In the genomic region with DNA sequence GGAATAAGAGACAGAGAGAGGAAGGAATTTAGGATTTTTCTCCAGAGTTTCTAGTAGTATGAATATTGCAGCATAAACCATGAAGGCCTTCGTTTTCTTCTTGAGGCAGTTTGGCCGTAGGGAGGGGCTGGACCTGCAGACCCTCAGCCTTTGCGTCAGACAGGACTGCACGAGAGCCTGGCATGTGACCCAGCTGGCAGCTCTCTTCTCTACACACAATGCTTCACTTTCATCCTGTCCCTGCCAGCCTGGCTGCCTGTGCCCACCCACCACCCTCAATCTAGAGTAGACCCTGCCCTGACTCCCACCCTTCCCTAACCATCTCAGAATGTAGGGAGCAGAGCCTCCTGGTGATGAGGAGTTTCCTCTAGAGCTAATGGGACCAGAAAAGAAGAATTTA, we compare ENCODE assay signal across 11 cellular contexts. TPM values are rescaled to one million over a fixed set of nuclear protein-coding genes. Genes with fewer than 3 reads are reported as not detected.
A peak's percentile ranks its signal among the peaks of the same experiment; 100 is the strongest.
DNase-seq lines count a peak whose midpoint lies in the region; FAIRE-seq and TF ChIP-seq lines count a peak whose summit lies in the region.
"Had no signal": no experiment of that assay in that cellular context is flagged by ENCODE, and none has a peak within 500 bp of the region (broad histone marks: within the 10 kb centered on the region; RNA-seq: fewer than 3 reads in every experiment).

No MANE protein-coding gene starts in this region.

- peak overlapping the region; percentile 78 to 99 for H3K4me2 ChIP-seq in H1 (ENCODE audit: insufficient read depth in 1 of 2, low read depth in 2 of 2, low read length in 2 of 2)

- peak overlapping the region; percentile 23; the same call in 1 of the 2 replicates for H2BK20ac ChIP-seq in H1 (ENCODE audit: low read length)

- peak overlapping the region; percentile 75 for H4K91ac ChIP-seq in H1 (replicated peaks; ENCODE audit: insufficient read length, low read length)

- H3K4me3 ChIP-seq in H1 (ENCODE audit: extremely low read depth in 1 of 4, insufficient read depth in 2 of 4, low read depth in 3 of 4, low read length in 4 of 4) (peak overlapping the region; percentile 70 to 82 (median 80)), muscle layer of colon (ENCODE audit: low read depth in 1 of 2, low read length in 2 of 2) (no peak overlapping the region)

- H3K36me3 ChIP-seq in ES-I3 (ENCODE audit: insufficient read depth, low read length) = peaks cover 1% of the 10 kb centered on the region; the same call in 1 of the 2 replicates
- peaks cover 10 to 28% (median 22%) of the 10 kb centered on the region in 4 experiments; a peak in 7 of 8 replicates for H3K36me3 ChIP-seq in H1 (ENCODE audit: control insufficient read depth in 2 of 4, insufficient read depth in 4 of 4, low read length in 3 of 4)
- H3K36me3 ChIP-seq in muscle layer of colon (ENCODE audit: insufficient read depth, low read length) = no peaks in the 10 kb centered on the region

- H3K23ac ChIP-seq in H1 (ENCODE audit: insufficient read length) = no peak overlapping the region

- peak overlapping the region; percentile 11 for H3K14ac ChIP-seq in H1 (ENCODE audit: insufficient read length)

- H3K9me3 ChIP-seq in ES-I3 (ENCODE audit: control insufficient read depth, insufficient read depth, low read length) (no peaks in the 10 kb centered on the region), H1 (ENCODE audit: insufficient read depth in 2 of 2, low read depth in 1 of 2, low read length in 1 of 2) (no peaks in the 10 kb centered on the region), muscle layer of colon (ENCODE audit: low read length) (no peaks in the 10 kb centered on the region)

- POLR2A ChIA-PET in H1 (lab: Charles Lee; ENCODE audit: partially characterized antibody) = interaction anchor here (0.7 to 19.4 kb wide), 11 partner anchors 9 to 378 kb away, joined by 3 to 535 read pairs (median 4); a partner anchor contains a TSS

- DNase-seq in H1 (ENCODE audit: low read depth in 1 of 2, low spot score in 2 of 2) (no peak), NCI-H524 (lab: John Stamatoyannopoulos, UW) (no peak), erythroblast (lab: John Stamatoyannopoulos, UW) (no peak)
- no peak for DNase-seq in stimulated activated CD4-positive, alpha-beta T cell treated with anti-CD3 and anti-CD28 coated beads, Interleukin-4, amount 100 ng/mL, for 1 hour
- DNase-seq: activated CD4-positive, alpha-beta T cell treated with anti-CD3 and anti-CD28 coated beads for 48 hours; activated naive CD4-positive, alpha-beta T cell treated with anti-CD3 and anti-CD28 coated beads for 36 hours; effector memory CD4-positive, alpha-beta T cell had no signal

- peak overlapping the region; percentile 94; the same call in 1 of the 2 replicates for H2BK12ac ChIP-seq in H1 (ENCODE audit: low read depth, low read length)

- no peak for TF ChIP-seq CTCF in H1 (IDR thresholded peaks at IDR 0.05; ENCODE audit: control extremely low read depth in 1 of 3, insufficient read depth in 1 of 3, low read depth in 1 of 3, low read length in 3 of 3)

- H4K8ac ChIP-seq in H1 (ENCODE audit: extremely low read depth, insufficient read depth, low read length) = no peak overlapping the region

- no peak overlapping the region for H2BK120ac ChIP-seq in H1 (replicated peaks; ENCODE audit: low read depth, low read length)

- no peak for FAIRE-seq in H1 (lab: Jason Lieb, UNC)
- FAIRE-seq: kidney had no signal

- H3K4me1 ChIP-seq in ES-I3 (ENCODE audit: insufficient read depth, low read length) (peaks cover 3% of the 10 kb centered on the region; the same call in 1 of the 2 replicates), H1 (replicated peaks in 1 of 4; ENCODE audit: control insufficient read depth in 3 of 4, insufficient read depth in 4 of 4, low read length in 3 of 4) (peaks cover 0 to 20% (median 14%) of the 10 kb centered on the region in 4 experiments; a peak in 6 of 7 replicates), muscle layer of colon (ENCODE audit: insufficient read depth, low read length) (peaks cover 28% of the 10 kb centered on the region)

- CTCF ChIA-PET in H1 (lab: Charles Lee; ENCODE audit: partially characterized antibody) = interaction anchor here (0.6 to 17.5 kb wide), 2 partner anchors 16 to 38 kb away, joined by 3 to 326 read pairs; a partner anchor contains a TSS

- no peaks in the 10 kb centered on the region for H4K20me1 ChIP-seq in H1 (replicated peaks in 1 of 2; ENCODE audit: control insufficient read depth in 1 of 2, insufficient read depth in 2 of 2, low read length in 2 of 2)

- H3K18ac ChIP-seq in H1 (ENCODE audit: extremely low read depth, low read length) = peak overlapping the region; percentile 79; the same call in 1 of the 2 replicates

- H3K27ac ChIP-seq in H1 (ENCODE audit: low read depth, low read length) = no peak overlapping the region
- peak overlapping the region; percentile 73 for H3K27ac ChIP-seq in muscle layer of colon (ENCODE audit: low read depth, low read length)

- H3K27me3 ChIP-seq in H1 (replicated peaks in 1 of 4; ENCODE audit: control insufficient read depth in 3 of 4, extremely low read depth in 1 of 4, insufficient read depth in 3 of 4, low read length in 3 of 4) = no peaks in the 10 kb centered on the region
- H3K27me3 ChIP-seq in muscle layer of colon (ENCODE audit: control insufficient read depth in 1 of 2, insufficient read depth in 2 of 2, low read length in 2 of 2) = no peaks in the 10 kb centered on the region

- H4K5ac ChIP-seq in H1 (ENCODE audit: insufficient read length, low read depth, low read length) = peak overlapping the region; percentile 68

- H2BK15ac ChIP-seq in H1 (ENCODE audit: low read length) = no peak overlapping the region; the same call in 1 of the 2 replicates

- TF ChIP-seq POLR2A in H1 (IDR thresholded peaks at IDR 0.05; ENCODE audit: control extremely low read depth in 1 of 2, low read depth in 2 of 2, low read length in 2 of 2) (no peak), erythroblast (IDR thresholded peaks at IDR 0.05; ENCODE audit: low read length) (no peak)

- H2BK5ac ChIP-seq in H1 (ENCODE audit: low read depth, low read length) = peak overlapping the region; percentile 98; the same call in 1 of the 2 replicates

- 17% methylated on average over 4 of the region's 4 CpGs; no CpG with 5 or more reads in 1 of the 2 experiments for WGBS in H1 (ENCODE audit: extremely low coverage in 1 of 2, insufficient coverage in 1 of 2, insufficient read length in 1 of 2, insufficient replicate concordance in 2 of 2, low coverage in 1 of 2, low lambda C conversion rate in 2 of 2, missing lambda C conversion rate in 1 of 2), 2 experiments

- no peak for TF ChIP-seq RAD21 in H1 (IDR thresholded peaks at IDR 0.05 in 1 of 2, conservative IDR thresholded peaks at IDR 0.05 in 1 of 2; ENCODE audit: low read depth in 2 of 2, low read length in 2 of 2)

- H3K79me2 ChIP-seq in H1 (ENCODE audit: control insufficient read depth in 1 of 2, insufficient read depth in 2 of 2, low read length in 2 of 2) = peaks cover 4 to 25% of the 10 kb centered on the region in 2 experiments

- H3K79me1 ChIP-seq in H1 (ENCODE audit: low read depth, low read length) = peaks cover 5% of the 10 kb centered on the region; the same call in 1 of the 2 replicates

- no peak overlapping the region for H2AK5ac ChIP-seq in H1 (ENCODE audit: low read depth, low read length)

- H3K9ac ChIP-seq in ES-I3 (ENCODE audit: low read depth, low read length) = peak overlapping the region; percentile 69
- peak overlapping the region in 3 of 4 experiments; percentile 31 to 66 (median 49); a peak in 6 of 7 replicates for H3K9ac ChIP-seq in H1 (replicated peaks in 1 of 4; ENCODE audit: extremely low read depth in 1 of 4, low read depth in 3 of 4, low read length in 3 of 4)
- H3K9ac ChIP-seq in muscle layer of colon (ENCODE audit: low read length) = no peak overlapping the region

- peak overlapping the region; percentile 36 for H3K56ac ChIP-seq in H1 (replicated peaks; ENCODE audit: insufficient read length, low read depth, low read length)

- H3K4ac ChIP-seq in H1 (replicated peaks; ENCODE audit: insufficient read length, low read depth, low read length) = peak overlapping the region; percentile 17

- no peak for TF ChIP-seq EP300 in H1 (IDR thresholded peaks at IDR 0.05; ENCODE audit: borderline replicate concordance in 1 of 2, low read depth in 2 of 2, low read length in 2 of 2)

- H2AFZ ChIP-seq in H1 (ENCODE audit: low read length) = no peak overlapping the region

- H3K23me2 ChIP-seq in H1 (ENCODE audit: low read depth, low read length) = peaks cover 36% of the 10 kb centered on the region

RNA-seq across cellular contexts. Expression of a gene that starts 1.6 kb away (rescaled TPM):
- 52.1 and 52.3 TPM in 2 replicates for total RNA-seq in H1 (2021; fragmentation: NEBNext Ultra II Directional; extraction: Animal tissue kit (Norgen Biotek cat#: 25700))
- polyA plus RNA-seq in H1 (2011; rRNA removed) = 79.3 and 105 TPM in 2 replicates
- 87.6 TPM for polyA plus RNA-seq in H1 (2011; cell fraction: cytosol; rRNA removed)
- polyA plus RNA-seq in H1 (2011; cell fraction: nucleus; rRNA removed) = 103 TPM
- polyA plus RNA-seq in H1 (2012, experiment 1 of 2) = 61.2 to 68.2 TPM (median 64.7 TPM) in 4 replicates
- polyA plus RNA-seq in H1 (2012, experiment 2 of 2) = 53.1 TPM
- polyA plus RNA-seq in H1 (2013, experiment 1 of 2) = 72.8 TPM
- polyA plus RNA-seq in H1 (2013, experiment 2 of 2) = 65.7 TPM
- polyA minus RNA-seq in H1 (2011; rRNA and poly(A)+ RNA removed) = 61.0 and 79.2 TPM in 2 replicates
- polyA minus RNA-seq in H1 (2011; cell fraction: cytosol; rRNA and poly(A)+ RNA removed) = 25.8 TPM
- 36.0 TPM for polyA minus RNA-seq in H1 (2011; cell fraction: nucleus; rRNA and poly(A)+ RNA removed)
- total RNA-seq: activated naive CD4-positive, alpha-beta T cell treated with anti-CD3 and anti-CD28 coated beads for 36 hours; HT-29 had no signal

RNA-seq across cellular contexts. Expression of a gene that starts 9.6 kb away (rescaled TPM):
- total RNA-seq in H1 (2021; fragmentation: NEBNext Ultra II Directional; extraction: Animal tissue kit (Norgen Biotek cat#: 25700)) = 110 and 111 TPM in 2 replicates
- polyA plus RNA-seq in H1 (2011; rRNA removed) = 183 and 188 TPM in 2 replicates
- polyA plus RNA-seq in H1 (2011; cell fraction: cytosol; rRNA removed) = 157 TPM
- 218 TPM for polyA plus RNA-seq in H1 (2011; cell fraction: nucleus; rRNA removed)
- polyA plus RNA-seq in H1 (2012, experiment 1 of 2) = 89.8 to 118 TPM (median 111 TPM) in 4 replicates
- polyA plus RNA-seq in H1 (2012, experiment 2 of 2) = 169 TPM
- polyA plus RNA-seq in H1 (2013, experiment 1 of 2) = 75.6 TPM
- 85.8 TPM for polyA plus RNA-seq in H1 (2013, experiment 2 of 2)
- 138 and 140 TPM in 2 replicates for polyA minus RNA-seq in H1 (2011; rRNA and poly(A)+ RNA removed)
- 57.2 TPM for polyA minus RNA-seq in H1 (2011; cell fraction: cytosol; rRNA and poly(A)+ RNA removed)
- 97.0 TPM for polyA minus RNA-seq in H1 (2011; cell fraction: nucleus; rRNA and poly(A)+ RNA removed)

RNA-seq across cellular contexts. Expression of a gene that starts 13.4 kb away (rescaled TPM):
- total RNA-seq in H1 (2021; fragmentation: NEBNext Ultra II Directional; extraction: Animal tissue kit (Norgen Biotek cat#: 25700)) = 19.8 and 20.4 TPM in 2 replicates
- polyA plus RNA-seq in H1 (2011; rRNA removed) = 12.2 and 30.2 TPM in 2 replicates
- polyA plus RNA-seq in H1 (2011; cell fraction: cytosol; rRNA removed) = 22.3 TPM
- polyA plus RNA-seq in H1 (2011; cell fraction: nucleus; rRNA removed) = 6.4 TPM
- 20.3 to 29.7 TPM (median 25.5 TPM) in 4 replicates for polyA plus RNA-seq in H1 (2012, experiment 1 of 2)
- polyA plus RNA-seq in H1 (2012, experiment 2 of 2) = 51.2 TPM
- polyA plus RNA-seq in H1 (2013, experiment 1 of 2) = 25.8 TPM
- polyA plus RNA-seq in H1 (2013, experiment 2 of 2) = 33.2 TPM
- polyA minus RNA-seq in H1 (2011; rRNA and poly(A)+ RNA removed) = 4.2 and 7.2 TPM in 2 replicates
- 5.0 TPM for polyA minus RNA-seq in H1 (2011; cell fraction: cytosol; rRNA and poly(A)+ RNA removed)
- 3.5 TPM for polyA minus RNA-seq in H1 (2011; cell fraction: nucleus; rRNA and poly(A)+ RNA removed)

RNA-seq across cellular contexts. Expression of a gene that starts 23.1 kb away (rescaled TPM):
- 9.6 and 10.6 TPM in 2 replicates for total RNA-seq in H1 (2021; fragmentation: NEBNext Ultra II Directional; extraction: Animal tissue kit (Norgen Biotek cat#: 25700))
- polyA plus RNA-seq in H1 (2011; rRNA removed) = 23.3 and 33.3 TPM in 2 replicates
- polyA plus RNA-seq in H1 (2011; cell fraction: cytosol; rRNA removed) = 23.2 TPM
- polyA plus RNA-seq in H1 (2011; cell fraction: nucleus; rRNA removed) = 24.1 TPM
- polyA plus RNA-seq in H1 (2012, experiment 1 of 2) = 14.7 to 18.2 TPM (median 17.7 TPM) in 4 replicates
- 16.4 TPM for polyA plus RNA-seq in H1 (2012, experiment 2 of 2)
- polyA plus RNA-seq in H1 (2013, experiment 1 of 2) = 10.0 TPM
- polyA plus RNA-seq in H1 (2013, experiment 2 of 2) = 9.6 TPM
- polyA minus RNA-seq in H1 (2011; rRNA and poly(A)+ RNA removed) = 24.5 and 28.3 TPM in 2 replicates
- 8.8 TPM for polyA minus RNA-seq in H1 (2011; cell fraction: cytosol; rRNA and poly(A)+ RNA removed)
- 10.9 TPM for polyA minus RNA-seq in H1 (2011; cell fraction: nucleus; rRNA and poly(A)+ RNA removed)
- total RNA-seq: HT-29 had no signal

RNA-seq across cellular contexts. Expression of a gene that starts 23.3 kb away (rescaled TPM):
- total RNA-seq in H1 (2021; fragmentation: NEBNext Ultra II Directional; extraction: Animal tissue kit (Norgen Biotek cat#: 25700)) = 114 and 123 TPM in 2 replicates
- polyA plus RNA-seq in H1 (2011; rRNA removed) = 10.2 and 20.7 TPM in 2 replicates
- 33.6 TPM for polyA plus RNA-seq in H1 (2011; cell fraction: cytosol; rRNA removed)
- polyA plus RNA-seq in H1 (2011; cell fraction: nucleus; rRNA removed) = 3.6 TPM
- polyA plus RNA-seq in H1 (2012, experiment 1 of 2) = 122 to 225 TPM (median 147 TPM) in 4 replicates
- polyA plus RNA-seq in H1 (2012, experiment 2 of 2) = 10.2 TPM
- polyA plus RNA-seq in H1 (2013, experiment 1 of 2) = 66.2 TPM
- 67.9 TPM for polyA plus RNA-seq in H1 (2013, experiment 2 of 2)
- 16.2 and 20.3 TPM in 2 replicates for polyA minus RNA-seq in H1 (2011; rRNA and poly(A)+ RNA removed)
- 18.1 TPM for polyA minus RNA-seq in H1 (2011; cell fraction: cytosol; rRNA and poly(A)+ RNA removed)
- polyA minus RNA-seq in H1 (2011; cell fraction: nucleus; rRNA and poly(A)+ RNA removed) = 14.0 TPM

Comparison
In these comparisons a context has a peak if more than half of its experiments do, and no peak if none do; other contexts are left out.
1. H3K4me3 ChIP-seq: peak in H1 (4 of 4); none in muscle layer of colon (0 of 2).